In the genomic region with DNA sequence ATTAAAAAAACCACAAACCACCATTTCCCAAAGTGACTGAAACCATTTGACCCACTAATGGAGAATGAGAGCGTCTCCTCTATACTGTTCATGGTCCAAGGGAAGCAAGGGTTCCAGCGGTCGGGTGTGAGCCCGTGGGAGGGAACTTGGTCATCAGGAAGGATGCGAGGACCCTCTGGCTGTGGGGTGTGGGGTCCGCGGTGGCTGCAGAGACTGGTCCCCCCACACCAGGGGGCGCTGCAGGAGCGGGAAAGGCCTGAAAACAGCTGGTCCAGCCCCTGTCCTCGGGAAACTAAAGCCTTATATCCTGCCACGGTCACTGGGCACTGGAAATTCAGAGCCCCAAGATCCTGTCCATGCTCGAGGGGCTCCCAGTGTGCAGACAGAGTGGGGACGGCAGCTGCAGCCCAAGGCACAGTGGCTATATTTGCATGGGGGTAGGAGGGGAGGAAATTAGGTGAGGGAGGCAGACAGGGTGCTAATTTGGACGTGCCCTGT, we compare ENCODE assay signal across 8 cellular contexts. TPM values are rescaled to one million over a fixed set of nuclear protein-coding genes. Genes with fewer than 3 reads are reported as not detected.
DNase-seq lines count a peak whose midpoint lies in the region; ATAC-seq and TF ChIP-seq lines count a peak whose summit lies in the region.

No MANE protein-coding gene starts in this region.

- H3K27ac Mint-ChIP-seq in T-helper 2 cell treated with Interferon-gamma antibody and Interleukin-4, amounts not matched to agents 5 μg/mL and 100 μg/mL, for 36 hours: no peak overlapping the region

- no peak overlapping the region for H3K4me3 ChIP-seq in retinal pigment epithelial cell (ENCODE audit: low read length)

- peak; percentile 93 for TF ChIP-seq CTCF in GM12873 (IDR thresholded peaks at IDR 0.05; ENCODE audit: insufficient read depth, low read depth, low read length, missing control alignments)
- TF ChIP-seq CTCF in retinal pigment epithelial cell (conservative IDR thresholded peaks at IDR 0.05; ENCODE audit: low read depth, low read length): peak; percentile 92

- DNase-seq in NCI-H1092 treated with DMSO at 0.1 percent for 48 hours (lab: John Stamatoyannopoulos, UW): peak; percentile 62
- DNase-seq in T-helper 2 cell treated with Interferon-gamma antibody and Interleukin-4, amounts not matched to agents 5 μg/mL and 100 μg/mL, for 36 hours (ENCODE audit: low spot score): peak; percentile 72
- peak; percentile 52 for DNase-seq in amniotic epithelial cell (ENCODE audit: low read depth)
- peak; percentile 89 for DNase-seq in left cardiac atrium
- DNase-seq in retinal pigment epithelial cell (ENCODE audit: low read depth): no peak

- H3K9me3 Mint-ChIP-seq in T-helper 2 cell treated with Interferon-gamma antibody and Interleukin-4, amounts not matched to agents 5 μg/mL and 100 μg/mL, for 36 hours: no peaks in the 10 kb centered on the region

- peaks cover 27% of the 10 kb centered on the region for H3K4me1 Mint-ChIP-seq in T-helper 2 cell treated with Interferon-gamma antibody and Interleukin-4, amounts not matched to agents 5 μg/mL and 100 μg/mL, for 36 hours (ENCODE audit: low read depth)

- peaks cover 2% of the 10 kb centered on the region for H3K27me3 Mint-ChIP-seq in T-helper 2 cell treated with Interferon-gamma antibody and Interleukin-4, amounts not matched to agents 5 μg/mL and 100 μg/mL, for 36 hours (ENCODE audit: low read depth)

- peak; percentile 56 to 67 for ATAC-seq in left cardiac atrium
- no peak for ATAC-seq in GM21576 (IDR thresholded peaks at IDR 0.05; ENCODE audit: unreplicated experiment)
- no peak for ATAC-seq in GM18868 (IDR thresholded peaks at IDR 0.05; ENCODE audit: unreplicated experiment)

- H3K36me3 Mint-ChIP-seq in T-helper 2 cell treated with Interferon-gamma antibody and Interleukin-4, amounts not matched to agents 5 μg/mL and 100 μg/mL, for 36 hours (ENCODE audit: low read depth): peaks cover 13% of the 10 kb centered on the region

- intact Hi-C loops in left cardiac atrium (cut with DNase I): loop anchor here (2.0 to 10.0 kb wide), 4 partner anchors 153 to 355 kb away; no protein-coding TSS in a partner anchor

- peak overlapping the region; percentile 62 for H3K4me3 Mint-ChIP-seq in T-helper 2 cell treated with Interferon-gamma antibody and Interleukin-4, amounts not matched to agents 5 μg/mL and 100 μg/mL, for 36 hours

RNA-seq across cellular contexts. Expression of a gene that starts 4.3 kb away (rescaled TPM):
- total RNA-seq in left cardiac atrium: 10 to 100 TPM in 1 of 2 donors, 1 to 10 TPM in 1; 7.4 to 10.6 TPM

RNA-seq across cellular contexts. Expression of a gene that starts 10.6 kb away (rescaled TPM):
- total RNA-seq in left cardiac atrium: 10 to 100 TPM; 45.9 to 52.9 TPM

RNA-seq across cellular contexts. Expression of a gene that starts 26.6 kb away (rescaled TPM):
- 1 to 10 TPM in 1 of 2 donors, under 1 TPM in 1; 0.38 to 1.9 TPM for total RNA-seq in left cardiac atrium

Comparison
In these comparisons a context has a peak if more than half of its experiments do, and no peak if none do; other contexts are left out.
1. ATAC-seq: peak in left cardiac atrium (2 of 2); none in GM21576 (single experiment) and GM18868 (single experiment).